In the genomic region with DNA sequence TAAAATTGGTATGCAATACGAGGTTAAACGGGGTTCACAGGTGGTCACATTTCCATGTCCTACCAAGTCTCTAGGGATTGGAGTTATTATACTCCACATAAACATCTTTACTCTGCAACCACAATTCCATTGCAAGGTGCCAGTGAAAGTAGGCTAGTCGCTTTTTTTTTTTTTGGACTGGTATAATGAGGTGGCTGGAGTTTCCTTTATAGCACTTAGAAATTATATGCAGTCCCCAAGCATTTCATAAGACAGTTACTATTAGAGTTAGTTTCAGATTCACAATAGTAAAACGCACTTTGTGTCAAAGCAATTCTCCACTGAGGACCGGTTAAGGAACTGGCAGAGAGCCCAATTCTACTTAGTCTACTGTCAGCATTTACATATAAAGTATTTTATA, we compare ENCODE assay signal across 8 cellular contexts. TPM values are rescaled to one million over a fixed set of nuclear protein-coding genes. Genes with fewer than 3 reads are reported as not detected.
DNase-seq lines count a peak whose midpoint lies in the region; ATAC-seq and TF ChIP-seq lines count a peak whose summit lies in the region.

No MANE protein-coding gene starts in this region.

- no peaks in the 10 kb centered on the region for H3K9me3 ChIP-seq in MM.1S (replicated peaks; ENCODE audit: insufficient read depth, low read length)
- H3K9me3 ChIP-seq in esophagus squamous epithelium: no peaks in the 10 kb centered on the region

- H3K27ac ChIP-seq in MM.1S (ENCODE audit: low read length): peak overlapping the region; percentile 96
- H3K27ac ChIP-seq in esophagus squamous epithelium: peak overlapping the region in 3 of 4 donors; percentile 90 to 95 (median 92)

- no peaks in the 10 kb centered on the region for H3K9me2 ChIP-seq in MM.1S (replicated peaks; ENCODE audit: insufficient read depth, low read length)

- no peaks in the 10 kb centered on the region for H3K4me1 ChIP-seq in MM.1S (ENCODE audit: low read length)
- H3K4me1 ChIP-seq in esophagus squamous epithelium: peaks cover 0 to 40% (median 3%) of the 10 kb centered on the region in 3 donors

- DNase-seq in MM.1S (peak; percentile 78), esophagus squamous epithelium (lab: John Stamatoyannopoulos, UW) (no peak), retinal pigment epithelial cell (ENCODE audit: low read depth) (no peak)
- no peak for DNase-seq in activated CD4-positive, alpha-beta T cell treated with anti-CD3 and anti-CD28 coated beads for 48 hours
- no peak for DNase-seq in stimulated activated naive CD4-positive, alpha-beta T cell (lab: John Stamatoyannopoulos, UW)

- 0 out of 2 replicates have a peak, but pooled peaks cover 6% of the 10 kb centered on the region for H4K20me1 ChIP-seq in MM.1S (ENCODE audit: insufficient read depth, low read length)

- TF ChIP-seq CTCF in MM.1S (IDR thresholded peaks at IDR 0.05; ENCODE audit: low read length) (no peak), esophagus squamous epithelium (IDR thresholded peaks at IDR 0.05) (no peak), retinal pigment epithelial cell (conservative IDR thresholded peaks at IDR 0.05; ENCODE audit: low read depth, low read length) (no peak)

- H3K36me3 ChIP-seq in MM.1S (replicated peaks; ENCODE audit: insufficient read depth, low read length) (peaks cover 12% of the 10 kb centered on the region; the same call in 1 of the 2 replicates), esophagus squamous epithelium (no peaks in the 10 kb centered on the region)

- peak overlapping the region; percentile 95 for H3K9ac ChIP-seq in MM.1S (ENCODE audit: low read length)

- no peak for TF ChIP-seq POLR2A in esophagus squamous epithelium (IDR thresholded peaks at IDR 0.05)

- WGBS in esophagus squamous epithelium, 2 donors: 32 to 47% methylated on average over 5 of the region's 5 CpGs

- H3K79me2 ChIP-seq in MM.1S (ENCODE audit: low read length): peaks cover 98% of the 10 kb centered on the region

- peaks cover 56% of the 10 kb centered on the region for H3F3A ChIP-seq in MM.1S (ENCODE audit: insufficient read depth, low read length)

- no peak overlapping the region for H2AFZ ChIP-seq in MM.1S (ENCODE audit: low read length)

- H3K4me3 ChIP-seq in MM.1S (ENCODE audit: low read length) (peak overlapping the region; percentile 79), esophagus squamous epithelium (peak overlapping the region; percentile 34 to 67 (median 60)), retinal pigment epithelial cell (ENCODE audit: low read length) (peak overlapping the region; percentile 0)

- peak overlapping the region; percentile 26; the same call in 1 of the 2 replicates for H3K4me2 ChIP-seq in MM.1S (ENCODE audit: low read depth, low read length)

- intact Hi-C loops in esophagus squamous epithelium (cut with DNase I): loop anchor here (10.0 kb wide), 1 partner anchor 47 kb away; no protein-coding TSS in a partner anchor

- peak; percentile 25 for ATAC-seq in GM18867 (IDR thresholded peaks at IDR 0.05; ENCODE audit: unreplicated experiment)
- ATAC-seq in GM21576 (IDR thresholded peaks at IDR 0.05; ENCODE audit: unreplicated experiment): no peak
- ATAC-seq in GM19324 (IDR thresholded peaks at IDR 0.05; ENCODE audit: low FRiP score, unreplicated experiment): no peak

- no peaks in the 10 kb centered on the region for H3K27me3 ChIP-seq in MM.1S (replicated peaks; ENCODE audit: insufficient read depth, low read length)
- H3K27me3 ChIP-seq in esophagus squamous epithelium: peaks cover 0 to 8% (median 0%) of the 10 kb centered on the region in 4 donors

RNA-seq across cellular contexts. Expression of a gene that starts 1.4 kb away (rescaled TPM):
- 10 to 100 TPM in 2 of 4 donors, 1 to 10 TPM in 2; 3.1 to 17.5 (median 9.9) TPM for total RNA-seq in esophagus squamous epithelium

Comparison
In these comparisons a context has a peak if more than half of its experiments do, and no peak if none do; other contexts are left out.
1. H3K4me3 ChIP-seq: peak in every context shown above with its lines; median percentile 79 in MM.1S; 60 in esophagus squamous epithelium; 0 in retinal pigment epithelial cell.